Comparison of ENCODE assay signal across 1 cellular context in the genomic region with DNA sequence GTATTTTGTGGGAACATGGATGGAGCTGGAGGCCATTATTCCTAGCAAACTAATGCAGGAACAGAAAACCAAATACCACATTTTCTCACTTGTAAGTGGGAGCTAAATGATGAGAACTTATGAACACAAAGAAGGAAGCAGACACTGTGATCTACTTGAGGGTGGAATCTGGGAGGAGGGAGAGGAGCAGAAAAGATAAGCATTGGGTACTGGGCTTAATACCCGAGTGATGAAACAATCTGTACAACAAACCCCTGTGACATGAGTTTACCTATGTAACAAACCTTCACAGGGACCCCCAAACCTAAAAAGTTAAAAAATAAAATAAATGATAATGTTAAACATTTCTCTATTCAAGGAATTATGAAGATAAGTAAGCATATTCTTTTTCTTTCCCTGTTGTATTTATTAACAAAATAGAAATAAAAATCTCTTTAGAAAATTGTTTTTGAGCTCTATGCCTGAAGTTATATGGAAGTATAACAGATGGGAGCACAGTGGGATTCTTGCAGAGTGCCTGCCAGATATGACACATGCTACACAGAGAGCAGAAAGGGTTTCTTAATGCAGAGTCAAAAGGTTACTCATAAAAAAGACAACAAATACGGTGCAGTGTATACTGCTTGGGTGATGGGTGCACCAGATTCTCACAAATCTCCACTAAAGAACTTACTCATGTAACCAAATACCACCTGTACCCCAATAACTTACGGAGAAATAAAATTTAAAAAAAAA.
TF ChIP-seq lines count a peak whose summit lies in the region.

No MANE protein-coding gene starts in this region.

TF ChIP-seq in GM23338, 12 proteins besides CTCF, POLR2A, EP300 and RAD21 (continued from another document):
- TF ChIP-seq POLR2AphosphoS5 (IDR thresholded peaks at IDR 0.05; ENCODE audit: low read depth) (no peak), JUNB (IDR thresholded peaks at IDR 0.05; ENCODE audit: unreplicated experiment) (no peak), CREB1 (CRISPR knock-in tag; IDR thresholded peaks at IDR 0.05; ENCODE audit: low read depth) (no peak), EZH2phosphoT487 (IDR thresholded peaks at IDR 0.05; ENCODE audit: unreplicated experiment) (no peak), EZH2 (IDR thresholded peaks at IDR 0.05; ENCODE audit: low read depth, unreplicated experiment) (no peak)
- TF ChIP-seq, protein P1, sequence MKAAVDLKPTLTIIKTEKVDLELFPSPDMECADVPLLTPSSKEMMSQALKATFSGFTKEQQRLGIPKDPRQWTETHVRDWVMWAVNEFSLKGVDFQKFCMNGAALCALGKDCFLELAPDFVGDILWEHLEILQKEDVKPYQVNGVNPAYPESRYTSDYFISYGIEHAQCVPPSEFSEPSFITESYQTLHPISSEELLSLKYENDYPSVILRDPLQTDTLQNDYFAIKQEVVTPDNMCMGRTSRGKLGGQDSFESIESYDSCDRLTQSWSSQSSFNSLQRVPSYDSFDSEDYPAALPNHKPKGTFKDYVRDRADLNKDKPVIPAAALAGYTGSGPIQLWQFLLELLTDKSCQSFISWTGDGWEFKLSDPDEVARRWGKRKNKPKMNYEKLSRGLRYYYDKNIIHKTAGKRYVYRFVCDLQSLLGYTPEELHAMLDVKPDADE (IDR thresholded peaks at IDR 0.05): no peak
- TF ChIP-seq, protein P2, sequence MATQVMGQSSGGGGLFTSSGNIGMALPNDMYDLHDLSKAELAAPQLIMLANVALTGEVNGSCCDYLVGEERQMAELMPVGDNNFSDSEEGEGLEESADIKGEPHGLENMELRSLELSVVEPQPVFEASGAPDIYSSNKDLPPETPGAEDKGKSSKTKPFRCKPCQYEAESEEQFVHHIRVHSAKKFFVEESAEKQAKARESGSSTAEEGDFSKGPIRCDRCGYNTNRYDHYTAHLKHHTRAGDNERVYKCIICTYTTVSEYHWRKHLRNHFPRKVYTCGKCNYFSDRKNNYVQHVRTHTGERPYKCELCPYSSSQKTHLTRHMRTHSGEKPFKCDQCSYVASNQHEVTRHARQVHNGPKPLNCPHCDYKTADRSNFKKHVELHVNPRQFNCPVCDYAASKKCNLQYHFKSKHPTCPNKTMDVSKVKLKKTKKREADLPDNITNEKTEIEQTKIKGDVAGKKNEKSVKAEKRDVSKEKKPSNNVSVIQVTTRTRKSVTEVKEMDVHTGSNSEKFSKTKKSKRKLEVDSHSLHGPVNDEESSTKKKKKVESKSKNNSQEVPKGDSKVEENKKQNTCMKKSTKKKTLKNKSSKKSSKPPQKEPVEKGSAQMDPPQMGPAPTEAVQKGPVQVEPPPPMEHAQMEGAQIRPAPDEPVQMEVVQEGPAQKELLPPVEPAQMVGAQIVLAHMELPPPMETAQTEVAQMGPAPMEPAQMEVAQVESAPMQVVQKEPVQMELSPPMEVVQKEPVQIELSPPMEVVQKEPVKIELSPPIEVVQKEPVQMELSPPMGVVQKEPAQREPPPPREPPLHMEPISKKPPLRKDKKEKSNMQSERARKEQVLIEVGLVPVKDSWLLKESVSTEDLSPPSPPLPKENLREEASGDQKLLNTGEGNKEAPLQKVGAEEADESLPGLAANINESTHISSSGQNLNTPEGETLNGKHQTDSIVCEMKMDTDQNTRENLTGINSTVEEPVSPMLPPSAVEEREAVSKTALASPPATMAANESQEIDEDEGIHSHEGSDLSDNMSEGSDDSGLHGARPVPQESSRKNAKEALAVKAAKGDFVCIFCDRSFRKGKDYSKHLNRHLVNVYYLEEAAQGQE (IDR thresholded peaks at IDR 0.05; ENCODE audit: unreplicated experiment): no peak
TF ChIP-seq in GM23338: peak in this region for 0.
